Comparison of ENCODE assay signal across 17 cellular contexts in the genomic region with DNA sequence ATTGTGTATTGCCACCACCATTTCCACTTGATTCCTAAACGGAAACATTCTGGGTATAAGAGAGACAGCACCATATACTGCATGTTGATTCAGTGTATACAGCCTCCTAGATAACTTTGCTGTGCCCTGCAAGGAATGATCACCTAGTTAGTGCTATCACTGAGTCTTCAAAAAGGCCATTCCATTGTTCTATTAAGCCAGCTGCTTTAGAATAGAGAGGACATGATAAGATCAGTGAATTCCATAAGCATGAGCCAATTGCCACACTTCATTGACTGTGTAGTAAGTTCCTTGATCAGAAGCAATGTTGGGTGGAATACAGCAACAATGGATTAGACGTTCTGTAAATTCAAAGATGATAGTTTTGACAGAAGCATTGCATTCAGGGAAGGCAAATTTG.
DNase-seq lines count a peak whose midpoint lies in the region; ATAC-seq and TF ChIP-seq lines count a peak whose summit lies in the region.
"Had no signal": no experiment of that assay in that cellular context is flagged by ENCODE, and none has a peak within 500 bp of the region (broad histone marks: within the 10 kb centered on the region; RNA-seq: fewer than 3 reads in every experiment).

No MANE protein-coding gene starts in this region.

- no peak for TF ChIP-seq CTCF in mucosa of descending colon (IDR thresholded peaks at IDR 0.05)

- ATAC-seq in mucosa of descending colon: no peak
- ATAC-seq: HCT116 had no signal

- no peaks in the 10 kb centered on the region for H3K36me3 ChIP-seq in mucosa of descending colon (ENCODE audit: low read depth)
- H3K36me3 ChIP-seq: BLaER1 treated with 17β-estradiol and CSF1 and Interleukin-3, amounts not matched to agents 10 nM and 100 nM had no signal

- H3K4me1 ChIP-seq in mucosa of descending colon (ENCODE audit: low read depth): no peaks in the 10 kb centered on the region
- H3K4me1 ChIP-seq: BLaER1 treated with 17β-estradiol and CSF1 and Interleukin-3, amounts not matched to agents 10 nM and 100 nM had no signal

- intact Hi-C loops in mucosa of descending colon (cut with DNase I, micrococcal nuclease): no loop called here

- DNase-seq in DMS153 treated with DMSO at 0.1 percent for 48 hours (lab: John Stamatoyannopoulos, UW; ENCODE audit: unreplicated experiment): peak; percentile 35
- no peak for DNase-seq in DMS153 (lab: John Stamatoyannopoulos, UW)
- peak; percentile 7 for DNase-seq in amniotic epithelial cell (ENCODE audit: low read depth)
- peak; percentile 15 for DNase-seq in glomerular visceral epithelial cell (ENCODE audit: extremely low spot score)
- DNase-seq in renal cortical epithelial cell (ENCODE audit: low read depth): peak; percentile 55
- no peak for DNase-seq in mucosa of descending colon
- no peak for DNase-seq in ureter (ENCODE audit: low spot score)
- no peak for DNase-seq in stimulated activated CD4-positive, alpha-beta T cell treated with anti-CD3 and anti-CD28 coated beads, Interleukin-4, amount 100 ng/mL, for 24 hours
- DNase-seq: DMS 273 treated with DMSO at 0.1 percent for 48 hours; GM23248; MM.1S; NCI-H1105; NCI-H1930; NCI-H226; NK-92 treated with Interleukin-12 subunit alpha and Interleukin-12 subunit beta, amount 100 ng/mL, for 24 hours had no signal

- no peaks in the 10 kb centered on the region for H3K9me3 ChIP-seq in mucosa of descending colon
- H3K9me3 ChIP-seq: BLaER1 treated with 17β-estradiol and CSF1 and Interleukin-3, amounts not matched to agents 10 nM and 100 nM had no signal

- no peak overlapping the region for H3K4me3 ChIP-seq in mucosa of descending colon
- H3K4me3 ChIP-seq: BLaER1 treated with 17β-estradiol and CSF1 and Interleukin-3, amounts not matched to agents 10 nM and 100 nM; GM23248 had no signal

Comparison
In these comparisons a context has a peak if more than half of its experiments do, and no peak if none do; other contexts are left out.
1. DNase-seq: peak in DMS153 treated with DMSO at 0.1 percent for 48 hours (single experiment), amniotic epithelial cell (single experiment), glomerular visceral epithelial cell (single experiment) and renal cortical epithelial cell (single experiment); none in DMS153 (single experiment), mucosa of descending colon (0 of 3), ureter (single experiment) and stimulated activated CD4-positive, alpha-beta T cell treated with anti-CD3 and anti-CD28 coated beads, Interleukin-4, amount 100 ng/mL, for 24 hours (single experiment).